ENCODE assay signal across 8 cellular contexts in genomic region chr10:50417486-50417905, GRCh38.
DNase-seq lines count a peak whose midpoint lies in the region; ATAC-seq and TF ChIP-seq lines count a peak whose summit lies in the region.

No MANE protein-coding gene starts in this region.

- intact Hi-C loops in PC-3 (cut with micrococcal nuclease): no loop called here

- CTCF ChIA-PET in PC-3 (lab: Charles Lee): no interaction called here

- BruUV-seq in PC-3 (replicated peaks; lab: Mats Ljungman, UMichigan): no TSS peak

- ATAC-seq in GM18502 (IDR thresholded peaks at IDR 0.05; ENCODE audit: poor library complexity, unreplicated experiment) (peak; percentile 17), HG03354 (IDR thresholded peaks at IDR 0.05; ENCODE audit: poor library complexity, severe bottlenecking, unreplicated experiment) (peak; percentile 7), PC-3 (no peak)

- H3K9ac ChIP-seq in iPS-18a (ENCODE audit: low read length) (peak overlapping the region; percentile 61), smooth muscle cell (ENCODE audit: low read depth) (peak overlapping the region; percentile 63), PC-3 (ENCODE audit: low read length) (no peak overlapping the region)

- H4K20me1 ChIP-seq in smooth muscle cell (ENCODE audit: low read depth) (peaks cover 9% of the 10 kb centered on the region), PC-3 (ENCODE audit: low read length) (no peaks in the 10 kb centered on the region)

- H3K9me3 ChIP-seq in iPS-18a (ENCODE audit: control insufficient read depth, low read depth, low read length) (no peaks in the 10 kb centered on the region), smooth muscle cell (replicated peaks; ENCODE audit: low read depth) (no peaks in the 10 kb centered on the region), PC-3 (ENCODE audit: low read length) (no peaks in the 10 kb centered on the region)

- H3K4me2 ChIP-seq in smooth muscle cell: peak overlapping the region; percentile 84
- H3K4me2 ChIP-seq in PC-3 (ENCODE audit: low read length): no peak overlapping the region

- H3K4me1 ChIP-seq in iPS-18a (ENCODE audit: control insufficient read depth, low read depth, low read length) (peaks cover 20% of the 10 kb centered on the region), smooth muscle cell (ENCODE audit: low read depth) (peaks cover 7% of the 10 kb centered on the region), PC-3 (ENCODE audit: insufficient read depth, low read length) (peaks cover 28% of the 10 kb centered on the region)

- WGBS in smooth muscle cell (ENCODE audit: low lambda C conversion rate): 23% methylated on average over 6 of the region's 6 CpGs

- DNase-seq in amniotic epithelial cell (ENCODE audit: low read depth) (peak; percentile 20), smooth muscle cell (lab: John Stamatoyannopoulos, UW; ENCODE audit: unreplicated experiment) (no peak), NCI-H1092 (lab: John Stamatoyannopoulos, UW) (no peak), PC-3 (no peak)
- DNase-seq in stimulated activated CD4-positive, alpha-beta T cell treated with anti-CD3 and anti-CD28 coated beads, Interleukin-4, amount 100 ng/mL, for 24 hours: no peak

- H3K27ac ChIP-seq in iPS-18a (ENCODE audit: low read length): no peak overlapping the region
- H3K27ac ChIP-seq in smooth muscle cell (ENCODE audit: low read depth): no peak overlapping the region
- H3K27ac ChIP-seq in PC-3 (ENCODE audit: low read length): no peak overlapping the region

- TF ChIP-seq CTCF in smooth muscle cell (IDR thresholded peaks at IDR 0.05; ENCODE audit: borderline replicate concordance, insufficient read depth, poor library complexity, severe bottlenecking): no peak
- no peak for TF ChIP-seq CTCF in PC-3 (conservative IDR thresholded peaks at IDR 0.05; ENCODE audit: low read depth, low read length)

- peaks cover 16% of the 10 kb centered on the region for H3K27me3 ChIP-seq in iPS-18a (ENCODE audit: control insufficient read depth, insufficient read depth, low read length)
- H3K27me3 ChIP-seq in smooth muscle cell (ENCODE audit: low read depth): no peaks in the 10 kb centered on the region
- H3K27me3 ChIP-seq in PC-3 (ENCODE audit: low read length): no peaks in the 10 kb centered on the region

- H2AFZ ChIP-seq in smooth muscle cell (ENCODE audit: low read depth): peak overlapping the region; percentile 92
- H2AFZ ChIP-seq in PC-3 (ENCODE audit: low read length): no peak overlapping the region

- H3K9me2 ChIP-seq in PC-3 (replicated peaks; ENCODE audit: low read length): no peaks in the 10 kb centered on the region

- POLR2A ChIA-PET in PC-3 (lab: Charles Lee; ENCODE audit: unreplicated experiment): no interaction called here

- H3K36me3 ChIP-seq in iPS-18a (ENCODE audit: control insufficient read depth, low read depth, low read length) (no peaks in the 10 kb centered on the region), smooth muscle cell (ENCODE audit: low read depth) (no peaks in the 10 kb centered on the region), PC-3 (ENCODE audit: low read depth, low read length) (no peaks in the 10 kb centered on the region)

- no peaks in the 10 kb centered on the region for H3F3A ChIP-seq in smooth muscle cell (ENCODE audit: low read depth)
- no peaks in the 10 kb centered on the region for H3F3A ChIP-seq in PC-3 (ENCODE audit: low read length, unreplicated experiment)

- peak overlapping the region; percentile 91 for H3K4me3 ChIP-seq in iPS-18a (ENCODE audit: low read length)
- peak overlapping the region; percentile 80 for H3K4me3 ChIP-seq in smooth muscle cell
- H3K4me3 ChIP-seq in PC-3 (ENCODE audit: low read length): no peak overlapping the region

- peaks cover 7% of the 10 kb centered on the region for H3K79me2 ChIP-seq in smooth muscle cell (ENCODE audit: low read depth)
- H3K79me2 ChIP-seq in PC-3 (ENCODE audit: low read length): no peaks in the 10 kb centered on the region
